ENCODE assay signal across 1 cellular context in the genomic region with DNA sequence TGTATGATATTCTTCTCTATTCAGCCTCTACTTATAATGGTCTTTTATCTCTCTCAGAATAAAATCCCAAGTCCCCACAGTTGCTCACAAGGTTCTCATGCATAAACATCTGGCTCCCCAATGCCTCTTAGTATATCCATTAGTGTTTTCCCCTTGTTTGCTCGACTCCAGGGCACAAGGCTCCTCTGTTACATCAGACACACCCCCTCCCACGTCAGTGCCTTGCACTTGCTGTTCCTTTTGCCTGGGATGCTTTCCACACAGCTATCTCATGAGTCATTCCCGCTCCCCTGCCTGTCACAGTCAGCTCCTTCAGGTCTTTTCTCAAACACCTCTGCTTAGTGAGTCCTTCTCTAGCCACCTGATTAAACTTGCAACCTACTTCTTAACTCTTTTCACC.
TF ChIP-seq lines count a peak whose summit lies in the region.

No MANE protein-coding gene starts in this region.

TF ChIP-seq in GM23338, 12 proteins besides CTCF, POLR2A, EP300 and RAD21 (continued from another document):
- TF ChIP-seq, protein P1, sequence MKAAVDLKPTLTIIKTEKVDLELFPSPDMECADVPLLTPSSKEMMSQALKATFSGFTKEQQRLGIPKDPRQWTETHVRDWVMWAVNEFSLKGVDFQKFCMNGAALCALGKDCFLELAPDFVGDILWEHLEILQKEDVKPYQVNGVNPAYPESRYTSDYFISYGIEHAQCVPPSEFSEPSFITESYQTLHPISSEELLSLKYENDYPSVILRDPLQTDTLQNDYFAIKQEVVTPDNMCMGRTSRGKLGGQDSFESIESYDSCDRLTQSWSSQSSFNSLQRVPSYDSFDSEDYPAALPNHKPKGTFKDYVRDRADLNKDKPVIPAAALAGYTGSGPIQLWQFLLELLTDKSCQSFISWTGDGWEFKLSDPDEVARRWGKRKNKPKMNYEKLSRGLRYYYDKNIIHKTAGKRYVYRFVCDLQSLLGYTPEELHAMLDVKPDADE (IDR thresholded peaks at IDR 0.05), result no peak
- TF ChIP-seq JUNB (IDR thresholded peaks at IDR 0.05; ENCODE audit: unreplicated experiment) (no peak), POLR2AphosphoS5 (IDR thresholded peaks at IDR 0.05; ENCODE audit: low read depth) (no peak), ZNF114 (CRISPR knock-in tag; IDR thresholded peaks at IDR 0.05) (no peak), NANOG (IDR thresholded peaks at IDR 0.05; ENCODE audit: borderline replicate concordance) (no peak)
